ENCODE assay signal across 8 cellular contexts in genomic region chr7:85023066-85023687, GRCh38.
DNase-seq lines count a peak whose midpoint lies in the region; ATAC-seq and TF ChIP-seq lines count a peak whose summit lies in the region.

No MANE protein-coding gene starts in this region.

- H3K9me3 ChIP-seq in uterus = no peaks in the 10 kb centered on the region

- no peaks in the 10 kb centered on the region for H3K4me1 ChIP-seq in uterus

- DNase-seq in AG08395 (ENCODE audit: low spot score) (peak; percentile 35), DMS53 (lab: John Stamatoyannopoulos, UW) (peak; percentile 73), NCI-H1694 treated with DMSO at 0.1 percent for 48 hours (lab: John Stamatoyannopoulos, UW) (peak; percentile 44), astrocyte of the cerebellum (ENCODE audit: low read depth) (peak; percentile 47), kidney epithelial cell (ENCODE audit: low read depth) (no peak), uterus (no peak)

- in situ Hi-C loops in astrocyte of the cerebellum (cut with HindIII; ENCODE audit: low sequenced_read_pairs) = no loop called here

- no peaks in the 10 kb centered on the region for H3K27me3 ChIP-seq in kidney epithelial cell (ENCODE audit: control insufficient read depth, insufficient read depth, low read length)
- no peaks in the 10 kb centered on the region for H3K27me3 ChIP-seq in uterus

- ATAC-seq in GM21529 (IDR thresholded peaks at IDR 0.05; ENCODE audit: unreplicated experiment) = no peak
- no peak for ATAC-seq in GM21447 (IDR thresholded peaks at IDR 0.05; ENCODE audit: unreplicated experiment)

- H3K4me3 ChIP-seq in astrocyte of the cerebellum (ENCODE audit: low read depth, low read length) = no peak overlapping the region
- no peak overlapping the region for H3K4me3 ChIP-seq in kidney epithelial cell (ENCODE audit: low read depth, low read length)
- no peak overlapping the region for H3K4me3 ChIP-seq in uterus

- H3K36me3 ChIP-seq in kidney epithelial cell (ENCODE audit: control insufficient read depth, insufficient read depth, low read length) = no peaks in the 10 kb centered on the region
- H3K36me3 ChIP-seq in uterus = no peaks in the 10 kb centered on the region

- TF ChIP-seq POLR2A in uterus (IDR thresholded peaks at IDR 0.05) = no peak

- no peak overlapping the region for H3K27ac ChIP-seq in uterus

- peak; percentile 12 for TF ChIP-seq CTCF in astrocyte of the cerebellum (IDR thresholded peaks at IDR 0.05; ENCODE audit: low read depth, low read length, missing control alignments)
- TF ChIP-seq CTCF in kidney epithelial cell (IDR thresholded peaks at IDR 0.05; ENCODE audit: insufficient read depth, low read length, poor library complexity, severe bottlenecking) = peak; percentile 42
- peak; percentile 35 to 63 (median 52) for TF ChIP-seq CTCF in uterus (IDR thresholded peaks at IDR 0.05)

- intact Hi-C loops in uterus (cut with DNase I; ENCODE audit: low total_unique reads) = no loop called here

Comparison
In these comparisons a context has a peak if more than half of its experiments do, and no peak if none do; other contexts are left out.
1. DNase-seq: peak in AG08395 (single experiment), DMS53 (single experiment), NCI-H1694 treated with DMSO at 0.1 percent for 48 hours (single experiment) and astrocyte of the cerebellum (single experiment); none in kidney epithelial cell (single experiment) and uterus (0 of 2).
2. Peak in every context shown above with its lines, with median percentiles within 50 percentile points of each other: CTCF ChIP-seq.